ENCODE assay signal across 1 cellular context in the genomic region with DNA sequence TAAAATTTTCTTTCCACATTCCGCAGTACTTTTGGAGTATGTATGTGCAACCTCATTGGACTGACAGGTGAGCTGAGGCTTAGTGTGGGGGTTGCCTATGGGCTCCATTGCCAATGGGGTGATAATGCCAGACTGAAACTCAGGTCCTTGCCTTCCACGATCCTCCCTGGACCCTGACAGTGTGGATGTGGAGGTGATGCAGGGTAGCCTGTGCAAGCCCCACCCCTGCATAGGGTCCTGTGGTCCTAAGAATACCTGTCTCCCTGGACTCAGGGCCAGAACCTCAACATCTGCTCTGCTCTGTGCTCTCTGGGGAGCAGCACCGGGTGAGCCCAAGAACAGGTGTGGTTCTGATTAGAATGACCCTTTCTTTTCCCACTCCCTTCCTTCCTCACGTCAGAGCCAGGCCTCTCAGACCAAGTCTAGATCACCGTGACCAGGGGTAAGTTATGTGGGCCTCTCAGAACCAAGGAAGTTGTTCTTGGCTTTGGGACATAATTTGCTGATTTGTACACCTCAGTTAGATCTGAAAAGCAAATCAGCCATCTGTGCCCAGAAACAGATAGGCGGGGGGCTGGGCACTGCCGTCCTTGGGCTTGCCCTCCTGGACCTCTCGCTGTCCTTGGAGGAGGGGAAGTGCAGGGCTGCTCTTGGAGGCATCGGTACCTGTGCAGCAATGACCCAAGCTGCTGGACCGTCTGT.
TF ChIP-seq lines count a peak whose summit lies in the region.

No MANE protein-coding gene starts in this region.

TF ChIP-seq in HepG2, 621 proteins besides CTCF, POLR2A, EP300 and RAD21 (continued from another document):
- TF ChIP-seq, protein P1, sequence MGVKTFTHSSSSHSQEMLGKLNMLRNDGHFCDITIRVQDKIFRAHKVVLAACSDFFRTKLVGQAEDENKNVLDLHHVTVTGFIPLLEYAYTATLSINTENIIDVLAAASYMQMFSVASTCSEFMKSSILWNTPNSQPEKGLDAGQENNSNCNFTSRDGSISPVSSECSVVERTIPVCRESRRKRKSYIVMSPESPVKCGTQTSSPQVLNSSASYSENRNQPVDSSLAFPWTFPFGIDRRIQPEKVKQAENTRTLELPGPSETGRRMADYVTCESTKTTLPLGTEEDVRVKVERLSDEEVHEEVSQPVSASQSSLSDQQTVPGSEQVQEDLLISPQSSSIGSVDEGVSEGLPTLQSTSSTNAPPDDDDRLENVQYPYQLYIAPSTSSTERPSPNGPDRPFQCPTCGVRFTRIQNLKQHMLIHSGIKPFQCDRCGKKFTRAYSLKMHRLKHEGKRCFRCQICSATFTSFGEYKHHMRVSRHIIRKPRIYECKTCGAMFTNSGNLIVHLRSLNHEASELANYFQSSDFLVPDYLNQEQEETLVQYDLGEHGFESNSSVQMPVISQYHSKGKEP (CRISPR knock-in tag; IDR thresholded peaks at IDR 0.05) = no peak
- no peak for TF ChIP-seq ZNF619 (CRISPR knock-in tag; IDR thresholded peaks at IDR 0.05)
- TF ChIP-seq, protein P2, sequence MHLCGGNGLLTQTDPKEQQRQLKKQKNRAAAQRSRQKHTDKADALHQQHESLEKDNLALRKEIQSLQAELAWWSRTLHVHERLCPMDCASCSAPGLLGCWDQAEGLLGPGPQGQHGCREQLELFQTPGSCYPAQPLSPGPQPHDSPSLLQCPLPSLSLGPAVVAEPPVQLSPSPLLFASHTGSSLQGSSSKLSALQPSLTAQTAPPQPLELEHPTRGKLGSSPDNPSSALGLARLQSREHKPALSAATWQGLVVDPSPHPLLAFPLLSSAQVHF (CRISPR knock-in tag; IDR thresholded peaks at IDR 0.05) = no peak
- no peak for TF ChIP-seq SMAD1 (CRISPR knock-in tag; IDR thresholded peaks at IDR 0.05; ENCODE audit: borderline replicate concordance, low read depth)
- TF ChIP-seq BRCA1 (CRISPR knock-in tag; IDR thresholded peaks at IDR 0.05) = no peak
